In the genomic region with DNA sequence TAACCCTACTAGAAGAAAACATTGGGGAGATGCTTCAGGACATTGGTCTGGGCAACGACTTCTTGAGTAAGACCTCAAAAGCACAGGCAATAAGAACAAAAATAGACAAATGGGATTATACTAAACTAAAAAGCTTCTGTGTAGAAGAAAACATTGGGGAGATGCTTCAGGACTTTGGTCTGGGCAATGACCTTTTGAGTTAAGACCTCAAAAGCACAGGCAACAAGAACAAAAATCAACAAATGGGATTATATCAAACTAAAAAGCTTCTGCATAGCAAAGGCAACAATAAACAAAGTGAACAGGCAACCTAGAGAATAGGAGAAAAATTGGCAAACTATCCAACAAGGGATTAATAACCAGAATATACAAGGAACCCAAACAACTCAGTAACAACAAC, we compare ENCODE assay signal across 1 cellular context.
TF ChIP-seq lines count a peak whose summit lies in the region.

No MANE protein-coding gene starts in this region.

TF ChIP-seq in HepG2, 621 proteins besides CTCF, POLR2A, EP300 and RAD21 (continued from another document):
- TF ChIP-seq, protein P1, sequence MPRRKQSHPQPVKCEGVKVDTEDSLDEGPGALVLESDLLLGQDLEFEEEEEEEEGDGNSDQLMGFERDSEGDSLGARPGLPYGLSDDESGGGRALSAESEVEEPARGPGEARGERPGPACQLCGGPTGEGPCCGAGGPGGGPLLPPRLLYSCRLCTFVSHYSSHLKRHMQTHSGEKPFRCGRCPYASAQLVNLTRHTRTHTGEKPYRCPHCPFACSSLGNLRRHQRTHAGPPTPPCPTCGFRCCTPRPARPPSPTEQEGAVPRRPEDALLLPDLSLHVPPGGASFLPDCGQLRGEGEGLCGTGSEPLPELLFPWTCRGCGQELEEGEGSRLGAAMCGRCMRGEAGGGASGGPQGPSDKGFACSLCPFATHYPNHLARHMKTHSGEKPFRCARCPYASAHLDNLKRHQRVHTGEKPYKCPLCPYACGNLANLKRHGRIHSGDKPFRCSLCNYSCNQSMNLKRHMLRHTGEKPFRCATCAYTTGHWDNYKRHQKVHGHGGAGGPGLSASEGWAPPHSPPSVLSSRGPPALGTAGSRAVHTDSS (CRISPR knock-in tag; conservative IDR thresholded peaks at IDR 0.05) = no peak
- TF ChIP-seq ZNF343 (CRISPR knock-in tag; IDR thresholded peaks at IDR 0.05) (no peak), TBP (CRISPR knock-in tag; IDR thresholded peaks at IDR 0.05) (no peak), ZNF501 (CRISPR knock-in tag; IDR thresholded peaks at IDR 0.05) (no peak), FOXA3 (CRISPR knock-in tag; IDR thresholded peaks at IDR 0.05) (0 out of 2 replicates have a peak, but pooled peaks have one; percentile 39), PAX8 (CRISPR knock-in tag; IDR thresholded peaks at IDR 0.05; ENCODE audit: borderline replicate concordance) (no peak), CBX1 (IDR thresholded peaks at IDR 0.05; ENCODE audit: low read depth) (no peak), TCF12 (IDR thresholded peaks at IDR 0.05) (no peak), TCF12 (CRISPR knock-in tag; IDR thresholded peaks at IDR 0.05) (no peak), TBL1XR1 (IDR thresholded peaks at IDR 0.05; ENCODE audit: borderline replicate concordance, low read length, partially characterized antibody) (no peak), ZIK1 (CRISPR knock-in tag; IDR thresholded peaks at IDR 0.05; ENCODE audit: borderline replicate concordance, low read depth) (no peak), SRF (IDR thresholded peaks at IDR 0.05; ENCODE audit: low read depth, low read length) (no peak), FOXJ3 (CRISPR knock-in tag; IDR thresholded peaks at IDR 0.05; ENCODE audit: borderline replicate concordance) (no peak), ZNF550 (CRISPR knock-in tag; IDR thresholded peaks at IDR 0.05; ENCODE audit: borderline replicate concordance) (no peak), ZBTB3 (CRISPR knock-in tag; IDR thresholded peaks at IDR 0.05; ENCODE audit: borderline replicate concordance, low read depth) (no peak), PRMT3 (CRISPR knock-in tag; IDR thresholded peaks at IDR 0.05; ENCODE audit: borderline replicate concordance, low read depth) (no peak), SOX13 (IDR thresholded peaks at IDR 0.05) (no peak), SOX13 (CRISPR knock-in tag; conservative IDR thresholded peaks at IDR 0.05 in 1 of 2, IDR thresholded peaks at IDR 0.05 in 1 of 2) (peak in 1 of 2 experiments; percentile 45; a peak in 1 of 4 replicates), RAD51 (IDR thresholded peaks at IDR 0.05; ENCODE audit: borderline replicate concordance) (no peak), KDM5B (CRISPR knock-in tag; IDR thresholded peaks at IDR 0.05; ENCODE audit: borderline replicate concordance) (no peak), NCOA1 (CRISPR knock-in tag; IDR thresholded peaks at IDR 0.05) (no peak), NFKBIZ (CRISPR knock-in tag; IDR thresholded peaks at IDR 0.05) (no peak), YY1 (IDR thresholded peaks at IDR 0.05; ENCODE audit: insufficient read depth, insufficient replicate concordance, low read depth, low read length) (no peak), ZKSCAN8 (CRISPR knock-in tag; IDR thresholded peaks at IDR 0.05; ENCODE audit: borderline replicate concordance) (no peak), SOX6 (IDR thresholded peaks at IDR 0.05) (no peak), SOX6 (CRISPR knock-in tag; IDR thresholded peaks at IDR 0.05) (0 out of 2 replicates have a peak, but pooled peaks have one; percentile 28), NR2F2 (IDR thresholded peaks at IDR 0.05; ENCODE audit: borderline replicate concordance, low read depth) (0 out of 2 replicates have a peak, but pooled peaks have one; percentile 30), ZBTB20 (CRISPR knock-in tag; IDR thresholded peaks at IDR 0.05; ENCODE audit: borderline replicate concordance, low read depth) (no peak), GATAD1 (CRISPR knock-in tag; IDR thresholded peaks at IDR 0.05) (no peak), RXRA (CRISPR knock-in tag; IDR thresholded peaks at IDR 0.05) (no peak)
- TF ChIP-seq, protein P2, sequence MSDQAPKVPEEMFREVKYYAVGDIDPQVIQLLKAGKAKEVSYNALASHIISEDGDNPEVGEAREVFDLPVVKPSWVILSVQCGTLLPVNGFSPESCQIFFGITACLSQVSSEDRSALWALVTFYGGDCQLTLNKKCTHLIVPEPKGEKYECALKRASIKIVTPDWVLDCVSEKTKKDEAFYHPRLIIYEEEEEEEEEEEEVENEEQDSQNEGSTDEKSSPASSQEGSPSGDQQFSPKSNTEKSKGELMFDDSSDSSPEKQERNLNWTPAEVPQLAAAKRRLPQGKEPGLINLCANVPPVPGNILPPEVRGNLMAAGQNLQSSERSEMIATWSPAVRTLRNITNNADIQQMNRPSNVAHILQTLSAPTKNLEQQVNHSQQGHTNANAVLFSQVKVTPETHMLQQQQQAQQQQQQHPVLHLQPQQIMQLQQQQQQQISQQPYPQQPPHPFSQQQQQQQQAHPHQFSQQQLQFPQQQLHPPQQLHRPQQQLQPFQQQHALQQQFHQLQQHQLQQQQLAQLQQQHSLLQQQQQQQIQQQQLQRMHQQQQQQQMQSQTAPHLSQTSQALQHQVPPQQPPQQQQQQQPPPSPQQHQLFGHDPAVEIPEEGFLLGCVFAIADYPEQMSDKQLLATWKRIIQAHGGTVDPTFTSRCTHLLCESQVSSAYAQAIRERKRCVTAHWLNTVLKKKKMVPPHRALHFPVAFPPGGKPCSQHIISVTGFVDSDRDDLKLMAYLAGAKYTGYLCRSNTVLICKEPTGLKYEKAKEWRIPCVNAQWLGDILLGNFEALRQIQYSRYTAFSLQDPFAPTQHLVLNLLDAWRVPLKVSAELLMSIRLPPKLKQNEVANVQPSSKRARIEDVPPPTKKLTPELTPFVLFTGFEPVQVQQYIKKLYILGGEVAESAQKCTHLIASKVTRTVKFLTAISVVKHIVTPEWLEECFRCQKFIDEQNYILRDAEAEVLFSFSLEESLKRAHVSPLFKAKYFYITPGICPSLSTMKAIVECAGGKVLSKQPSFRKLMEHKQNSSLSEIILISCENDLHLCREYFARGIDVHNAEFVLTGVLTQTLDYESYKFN (CRISPR knock-in tag; conservative IDR thresholded peaks at IDR 0.05) = peak; percentile 18; the same call in 1 of the 2 replicates
- TF ChIP-seq, protein P3, sequence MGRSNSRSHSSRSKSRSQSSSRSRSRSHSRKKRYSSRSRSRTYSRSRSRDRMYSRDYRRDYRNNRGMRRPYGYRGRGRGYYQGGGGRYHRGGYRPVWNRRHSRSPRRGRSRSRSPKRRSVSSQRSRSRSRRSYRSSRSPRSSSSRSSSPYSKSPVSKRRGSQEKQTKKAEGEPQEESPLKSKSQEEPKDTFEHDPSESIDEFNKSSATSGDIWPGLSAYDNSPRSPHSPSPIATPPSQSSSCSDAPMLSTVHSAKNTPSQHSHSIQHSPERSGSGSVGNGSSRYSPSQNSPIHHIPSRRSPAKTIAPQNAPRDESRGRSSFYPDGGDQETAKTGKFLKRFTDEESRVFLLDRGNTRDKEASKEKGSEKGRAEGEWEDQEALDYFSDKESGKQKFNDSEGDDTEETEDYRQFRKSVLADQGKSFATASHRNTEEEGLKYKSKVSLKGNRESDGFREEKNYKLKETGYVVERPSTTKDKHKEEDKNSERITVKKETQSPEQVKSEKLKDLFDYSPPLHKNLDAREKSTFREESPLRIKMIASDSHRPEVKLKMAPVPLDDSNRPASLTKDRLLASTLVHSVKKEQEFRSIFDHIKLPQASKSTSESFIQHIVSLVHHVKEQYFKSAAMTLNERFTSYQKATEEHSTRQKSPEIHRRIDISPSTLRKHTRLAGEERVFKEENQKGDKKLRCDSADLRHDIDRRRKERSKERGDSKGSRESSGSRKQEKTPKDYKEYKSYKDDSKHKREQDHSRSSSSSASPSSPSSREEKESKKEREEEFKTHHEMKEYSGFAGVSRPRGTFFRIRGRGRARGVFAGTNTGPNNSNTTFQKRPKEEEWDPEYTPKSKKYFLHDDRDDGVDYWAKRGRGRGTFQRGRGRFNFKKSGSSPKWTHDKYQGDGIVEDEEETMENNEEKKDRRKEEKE (IDR thresholded peaks at IDR 0.05) = no peak
- TF ChIP-seq, protein P4, sequence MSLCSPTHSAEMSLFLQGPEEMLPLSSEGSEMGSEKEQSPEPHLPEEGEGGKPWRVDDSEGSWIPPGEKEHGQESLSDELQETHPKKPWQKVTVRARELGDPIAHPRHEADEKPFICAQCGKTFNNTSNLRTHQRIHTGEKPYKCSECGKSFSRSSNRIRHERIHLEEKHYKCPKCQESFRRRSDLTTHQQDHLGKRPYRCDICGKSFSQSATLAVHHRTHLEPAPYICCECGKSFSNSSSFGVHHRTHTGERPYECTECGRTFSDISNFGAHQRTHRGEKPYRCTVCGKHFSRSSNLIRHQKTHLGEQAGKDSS (CRISPR knock-in tag; IDR thresholded peaks at IDR 0.05; ENCODE audit: borderline replicate concordance, low read depth) = no peak
- TF ChIP-seq, protein P5, sequence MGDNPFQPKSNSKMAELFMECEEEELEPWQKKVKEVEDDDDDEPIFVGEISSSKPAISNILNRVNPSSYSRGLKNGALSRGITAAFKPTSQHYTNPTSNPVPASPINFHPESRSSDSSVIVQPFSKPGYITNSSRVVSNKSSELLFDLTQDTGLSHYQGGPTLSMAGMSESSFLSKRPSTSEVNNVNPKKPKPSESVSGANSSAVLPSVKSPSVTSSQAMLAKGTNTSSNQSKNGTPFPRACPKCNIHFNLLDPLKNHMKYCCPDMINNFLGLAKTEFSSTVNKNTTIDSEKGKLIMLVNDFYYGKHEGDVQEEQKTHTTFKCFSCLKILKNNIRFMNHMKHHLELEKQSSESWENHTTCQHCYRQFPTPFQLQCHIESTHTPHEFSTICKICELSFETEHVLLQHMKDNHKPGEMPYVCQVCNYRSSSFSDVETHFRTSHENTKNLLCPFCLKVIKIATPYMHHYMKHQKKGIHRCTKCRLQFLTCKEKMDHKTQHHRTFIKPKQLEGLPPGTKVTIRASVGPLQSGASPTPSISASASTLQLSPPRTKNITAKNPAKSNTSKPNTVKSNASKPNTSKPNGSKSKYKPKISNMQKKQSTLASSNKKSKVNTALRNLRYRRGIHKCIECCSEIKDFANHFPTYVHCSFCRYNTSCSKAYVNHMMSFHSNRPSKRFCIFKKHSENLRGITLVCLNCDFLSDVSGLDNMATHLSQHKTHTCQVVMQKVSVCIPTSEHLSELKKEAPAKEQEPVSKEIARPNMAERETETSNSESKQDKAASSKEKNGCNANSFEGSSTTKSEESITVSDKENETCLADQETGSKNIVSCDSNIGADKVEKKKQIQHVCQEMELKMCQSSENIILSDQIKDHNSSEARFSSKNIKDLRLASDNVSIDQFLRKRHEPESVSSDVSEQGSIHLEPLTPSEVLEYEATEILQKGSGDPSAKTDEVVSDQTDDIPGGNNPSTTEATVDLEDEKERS (CRISPR knock-in tag; IDR thresholded peaks at IDR 0.05) = 0 out of 2 replicates have a peak, but pooled peaks have one; percentile 42
- TF ChIP-seq, protein P6, sequence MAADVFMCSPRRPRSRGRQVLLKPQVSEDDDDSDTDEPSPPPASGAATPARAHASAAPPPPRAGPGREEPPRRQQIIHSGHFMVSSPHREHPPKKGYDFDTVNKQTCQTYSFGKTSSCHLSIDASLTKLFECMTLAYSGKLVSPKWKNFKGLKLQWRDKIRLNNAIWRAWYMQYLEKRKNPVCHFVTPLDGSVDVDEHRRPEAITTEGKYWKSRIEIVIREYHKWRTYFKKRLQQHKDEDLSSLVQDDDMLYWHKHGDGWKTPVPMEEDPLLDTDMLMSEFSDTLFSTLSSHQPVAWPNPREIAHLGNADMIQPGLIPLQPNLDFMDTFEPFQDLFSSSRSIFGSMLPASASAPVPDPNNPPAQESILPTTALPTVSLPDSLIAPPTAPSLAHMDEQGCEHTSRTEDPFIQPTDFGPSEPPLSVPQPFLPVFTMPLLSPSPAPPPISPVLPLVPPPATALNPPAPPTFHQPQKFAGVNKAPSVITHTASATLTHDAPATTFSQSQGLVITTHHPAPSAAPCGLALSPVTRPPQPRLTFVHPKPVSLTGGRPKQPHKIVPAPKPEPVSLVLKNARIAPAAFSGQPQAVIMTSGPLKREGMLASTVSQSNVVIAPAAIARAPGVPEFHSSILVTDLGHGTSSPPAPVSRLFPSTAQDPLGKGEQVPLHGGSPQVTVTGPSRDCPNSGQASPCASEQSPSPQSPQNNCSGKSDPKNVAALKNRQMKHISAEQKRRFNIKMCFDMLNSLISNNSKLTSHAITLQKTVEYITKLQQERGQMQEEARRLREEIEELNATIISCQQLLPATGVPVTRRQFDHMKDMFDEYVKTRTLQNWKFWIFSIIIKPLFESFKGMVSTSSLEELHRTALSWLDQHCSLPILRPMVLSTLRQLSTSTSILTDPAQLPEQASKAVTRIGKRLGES (CRISPR knock-in tag; IDR thresholded peaks at IDR 0.05; ENCODE audit: borderline replicate concordance) = no peak
- TF ChIP-seq, protein P7, sequence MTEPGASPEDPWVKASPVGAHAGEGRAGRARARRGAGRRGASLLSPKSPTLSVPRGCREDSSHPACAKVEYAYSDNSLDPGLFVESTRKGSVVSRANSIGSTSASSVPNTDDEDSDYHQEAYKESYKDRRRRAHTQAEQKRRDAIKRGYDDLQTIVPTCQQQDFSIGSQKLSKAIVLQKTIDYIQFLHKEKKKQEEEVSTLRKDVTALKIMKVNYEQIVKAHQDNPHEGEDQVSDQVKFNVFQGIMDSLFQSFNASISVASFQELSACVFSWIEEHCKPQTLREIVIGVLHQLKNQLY (CRISPR knock-in tag; IDR thresholded peaks at IDR 0.05) = no peak
- TF ChIP-seq, protein P8, sequence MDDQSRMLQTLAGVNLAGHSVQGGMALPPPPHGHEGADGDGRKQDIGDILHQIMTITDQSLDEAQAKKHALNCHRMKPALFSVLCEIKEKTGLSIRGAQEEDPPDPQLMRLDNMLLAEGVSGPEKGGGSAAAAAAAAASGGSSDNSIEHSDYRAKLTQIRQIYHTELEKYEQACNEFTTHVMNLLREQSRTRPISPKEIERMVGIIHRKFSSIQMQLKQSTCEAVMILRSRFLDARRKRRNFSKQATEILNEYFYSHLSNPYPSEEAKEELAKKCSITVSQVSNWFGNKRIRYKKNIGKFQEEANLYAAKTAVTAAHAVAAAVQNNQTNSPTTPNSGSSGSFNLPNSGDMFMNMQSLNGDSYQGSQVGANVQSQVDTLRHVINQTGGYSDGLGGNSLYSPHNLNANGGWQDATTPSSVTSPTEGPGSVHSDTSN (CRISPR knock-in tag; IDR thresholded peaks at IDR 0.05; ENCODE audit: borderline replicate concordance) = no peak
- TF ChIP-seq, protein P9, sequence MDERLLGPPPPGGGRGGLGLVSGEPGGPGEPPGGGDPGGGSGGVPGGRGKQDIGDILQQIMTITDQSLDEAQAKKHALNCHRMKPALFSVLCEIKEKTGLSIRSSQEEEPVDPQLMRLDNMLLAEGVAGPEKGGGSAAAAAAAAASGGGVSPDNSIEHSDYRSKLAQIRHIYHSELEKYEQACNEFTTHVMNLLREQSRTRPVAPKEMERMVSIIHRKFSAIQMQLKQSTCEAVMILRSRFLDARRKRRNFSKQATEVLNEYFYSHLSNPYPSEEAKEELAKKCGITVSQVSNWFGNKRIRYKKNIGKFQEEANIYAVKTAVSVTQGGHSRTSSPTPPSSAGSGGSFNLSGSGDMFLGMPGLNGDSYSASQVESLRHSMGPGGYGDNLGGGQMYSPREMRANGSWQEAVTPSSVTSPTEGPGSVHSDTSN (CRISPR knock-in tag; IDR thresholded peaks at IDR 0.05) = no peak
- TF ChIP-seq, protein P10, sequence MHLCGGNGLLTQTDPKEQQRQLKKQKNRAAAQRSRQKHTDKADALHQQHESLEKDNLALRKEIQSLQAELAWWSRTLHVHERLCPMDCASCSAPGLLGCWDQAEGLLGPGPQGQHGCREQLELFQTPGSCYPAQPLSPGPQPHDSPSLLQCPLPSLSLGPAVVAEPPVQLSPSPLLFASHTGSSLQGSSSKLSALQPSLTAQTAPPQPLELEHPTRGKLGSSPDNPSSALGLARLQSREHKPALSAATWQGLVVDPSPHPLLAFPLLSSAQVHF (CRISPR knock-in tag; IDR thresholded peaks at IDR 0.05) = no peak
